Comparison of ENCODE assay signal across 2 cellular contexts in genomic region chr7:74475243-74475986, GRCh38.
TF ChIP-seq lines count a peak whose summit lies in the region.

No MANE protein-coding gene starts in this region.

TF ChIP-seq in IMR-90, 13 proteins besides CTCF, POLR2A, EP300 and RAD21:
- TF ChIP-seq FOS (IDR thresholded peaks at IDR 0.05; ENCODE audit: low read depth, low read length) (no peak), SMC3 (IDR thresholded peaks at IDR 0.05; ENCODE audit: low read depth, low read length) (no peak), NFE2L2 (IDR thresholded peaks at IDR 0.05; ENCODE audit: low read depth, low read length) (no peak), ELK1 (IDR thresholded peaks at IDR 0.05; ENCODE audit: borderline replicate concordance, low read depth, low read length) (no peak), MAFK (IDR thresholded peaks at IDR 0.05; ENCODE audit: low read depth, low read length) (no peak), RCOR1 (IDR thresholded peaks at IDR 0.05; ENCODE audit: insufficient replicate concordance, low read length) (no peak), MXI1 (IDR thresholded peaks at IDR 0.05; ENCODE audit: borderline replicate concordance, low read depth, low read length) (no peak)

TF ChIP-seq in WTC11, 78 proteins besides CTCF, POLR2A, EP300 and RAD21:
- no peak for TF ChIP-seq PRRX2 (CRISPR knock-in tag; IDR thresholded peaks at IDR 0.05)
- no peak for TF ChIP-seq ELF4 (CRISPR knock-in tag; IDR thresholded peaks at IDR 0.05; ENCODE audit: low read depth)
- no peak for TF ChIP-seq MXD4 (CRISPR knock-in tag; IDR thresholded peaks at IDR 0.05; ENCODE audit: borderline replicate concordance)
- TF ChIP-seq NR2C2 (CRISPR knock-in tag; IDR thresholded peaks at IDR 0.05), result no peak
- TF ChIP-seq TCF7 (CRISPR knock-in tag; IDR thresholded peaks at IDR 0.05; ENCODE audit: low read depth), result no peak
- no peak for TF ChIP-seq NFYB (CRISPR knock-in tag; conservative IDR thresholded peaks at IDR 0.05; ENCODE audit: low read depth)
- TF ChIP-seq, protein P1, sequence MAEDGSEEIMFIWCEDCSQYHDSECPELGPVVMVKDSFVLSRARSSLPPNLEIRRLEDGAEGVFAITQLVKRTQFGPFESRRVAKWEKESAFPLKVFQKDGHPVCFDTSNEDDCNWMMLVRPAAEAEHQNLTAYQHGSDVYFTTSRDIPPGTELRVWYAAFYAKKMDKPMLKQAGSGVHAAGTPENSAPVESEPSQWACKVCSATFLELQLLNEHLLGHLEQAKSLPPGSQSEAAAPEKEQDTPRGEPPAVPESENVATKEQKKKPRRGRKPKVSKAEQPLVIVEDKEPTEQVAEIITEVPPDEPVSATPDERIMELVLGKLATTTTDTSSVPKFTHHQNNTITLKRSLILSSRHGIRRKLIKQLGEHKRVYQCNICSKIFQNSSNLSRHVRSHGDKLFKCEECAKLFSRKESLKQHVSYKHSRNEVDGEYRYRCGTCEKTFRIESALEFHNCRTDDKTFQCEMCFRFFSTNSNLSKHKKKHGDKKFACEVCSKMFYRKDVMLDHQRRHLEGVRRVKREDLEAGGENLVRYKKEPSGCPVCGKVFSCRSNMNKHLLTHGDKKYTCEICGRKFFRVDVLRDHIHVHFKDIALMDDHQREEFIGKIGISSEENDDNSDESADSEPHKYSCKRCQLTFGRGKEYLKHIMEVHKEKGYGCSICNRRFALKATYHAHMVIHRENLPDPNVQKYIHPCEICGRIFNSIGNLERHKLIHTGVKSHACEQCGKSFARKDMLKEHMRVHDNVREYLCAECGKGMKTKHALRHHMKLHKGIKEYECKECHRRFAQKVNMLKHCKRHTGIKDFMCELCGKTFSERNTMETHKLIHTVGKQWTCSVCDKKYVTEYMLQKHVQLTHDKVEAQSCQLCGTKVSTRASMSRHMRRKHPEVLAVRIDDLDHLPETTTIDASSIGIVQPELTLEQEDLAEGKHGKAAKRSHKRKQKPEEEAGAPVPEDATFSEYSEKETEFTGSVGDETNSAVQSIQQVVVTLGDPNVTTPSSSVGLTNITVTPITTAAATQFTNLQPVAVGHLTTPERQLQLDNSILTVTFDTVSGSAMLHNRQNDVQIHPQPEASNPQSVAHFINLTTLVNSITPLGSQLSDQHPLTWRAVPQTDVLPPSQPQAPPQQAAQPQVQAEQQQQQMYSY (CRISPR knock-in tag; IDR thresholded peaks at IDR 0.05), result no peak
- no peak for TF ChIP-seq USF2 (CRISPR knock-in tag; IDR thresholded peaks at IDR 0.05)
